9 cellular contexts compared by ENCODE assay signal in genomic region chr18:34729264-34729663, GRCh38. TPM values are rescaled to one million over a fixed set of nuclear protein-coding genes. Genes with fewer than 3 reads are reported as not detected.
A peak's percentile ranks its signal among the peaks of the same experiment; 100 is the strongest.
DNase-seq lines count a peak whose midpoint lies in the region; ATAC-seq, FAIRE-seq and TF ChIP-seq lines count a peak whose summit lies in the region.
"Had no signal": no experiment of that assay in that cellular context is flagged by ENCODE, and none has a peak within 500 bp of the region (broad histone marks: within the 10 kb centered on the region; RNA-seq: fewer than 3 reads in every experiment).

No MANE protein-coding gene starts in this region.

- H3K9ac ChIP-seq in keratinocyte (ENCODE audit: control insufficient read depth, extremely low read depth, insufficient read depth, low read length) = no peak overlapping the region

- POLR2A ChIA-PET in T-cell (lab: Charles Lee) = no interaction called here

- H3K4me1 Mint-ChIP-seq in activated naive CD4-positive, alpha-beta T cell treated with anti-CD3 and anti-CD28 coated beads for 36 hours (ENCODE audit: low read depth) = peaks cover 3% of the 10 kb centered on the region
- H3K4me1 Mint-ChIP-seq in activated naive CD4-positive, alpha-beta T cell treated with anti-CD3 and anti-CD28 coated beads, Interleukin-2, amount 10 ng/mL, durations not matched to agents 7 days and 5 days = no peaks in the 10 kb centered on the region
- peaks cover 0 to 5% (median 4%) of the 10 kb centered on the region in 3 donors for H3K4me1 Mint-ChIP-seq in T-cell

- intact Hi-C loops in activated naive CD4-positive, alpha-beta T cell treated with anti-CD3 and anti-CD28 coated beads for 36 hours (cut with micrococcal nuclease) = loop anchor here (1.0 to 5.0 kb wide), 2 partner anchors 59 to 173 kb away; no protein-coding TSS in a partner anchor

- peak; percentile 78 for ATAC-seq in HG03469 (IDR thresholded peaks at IDR 0.05; ENCODE audit: unreplicated experiment)
- ATAC-seq in HG02678 (IDR thresholded peaks at IDR 0.05; ENCODE audit: unreplicated experiment) = no peak
- ATAC-seq in T-cell (replicated peaks in 1 of 4) = no peak

- no peak overlapping the region for H3K4me3 ChIP-seq in keratinocyte (ENCODE audit: control insufficient read depth in 2 of 3, extremely low read depth in 1 of 3, insufficient read depth in 2 of 3, low read depth in 1 of 3, low read length in 3 of 3)

- H3K27me3 Mint-ChIP-seq in activated naive CD4-positive, alpha-beta T cell treated with anti-CD3 and anti-CD28 coated beads for 36 hours (ENCODE audit: low read depth) = peaks cover 10% of the 10 kb centered on the region
- peaks cover 3% of the 10 kb centered on the region for H3K27me3 Mint-ChIP-seq in activated naive CD4-positive, alpha-beta T cell treated with anti-CD3 and anti-CD28 coated beads, Interleukin-2, amount 10 ng/mL, durations not matched to agents 7 days and 5 days
- H3K27me3 Mint-ChIP-seq in T-cell = peaks cover 0 to 4% of the 10 kb centered on the region in 2 donors

- H4K20me1 ChIP-seq in keratinocyte (ENCODE audit: control insufficient read depth, extremely low read depth, insufficient read depth, low read length) = no peaks in the 10 kb centered on the region

- TF ChIP-seq CTCF in keratinocyte (optimal IDR thresholded peaks at IDR 0.05 in 1 of 3, IDR thresholded peaks at IDR 0.05 in 1 of 3, conservative IDR thresholded peaks at IDR 0.05 in 1 of 3; ENCODE audit: extremely low read depth in 1 of 3, insufficient read depth in 2 of 3, low read length in 3 of 3) = peak; percentile 64 to 78 (median 70)

- H3K27ac ChIP-seq in angular gyrus (ENCODE audit: low read depth, low read length) (peak overlapping the region; percentile 83), keratinocyte (ENCODE audit: control insufficient read depth, insufficient read depth, low read length) (no peak overlapping the region)

- no peak overlapping the region for H2AFZ ChIP-seq in keratinocyte (ENCODE audit: control insufficient read depth, low read length)

- dilution Hi-C loops in keratinocyte (cut with MboI; ENCODE audit: extremely low pct_ligation_motif_present, low sequenced_read_pairs) = no loop called here

- no peaks in the 10 kb centered on the region for H3K9me3 ChIP-seq in keratinocyte (ENCODE audit: control insufficient read depth, low read depth, low read length)

- H3K4me1 ChIP-seq in keratinocyte (ENCODE audit: control insufficient read depth, extremely low read depth, insufficient read depth, low read length) = no peaks in the 10 kb centered on the region

- no peaks in the 10 kb centered on the region for H3K36me3 Mint-ChIP-seq in activated naive CD4-positive, alpha-beta T cell treated with anti-CD3 and anti-CD28 coated beads for 36 hours (ENCODE audit: low read depth)
- H3K36me3 Mint-ChIP-seq in activated naive CD4-positive, alpha-beta T cell treated with anti-CD3 and anti-CD28 coated beads, Interleukin-2, amount 10 ng/mL, durations not matched to agents 7 days and 5 days = no peaks in the 10 kb centered on the region
- no peaks in the 10 kb centered on the region for H3K36me3 Mint-ChIP-seq in T-cell
- H3K36me3 Mint-ChIP-seq: activated naive CD8-positive, alpha-beta T cell had no signal

- H3K79me2 ChIP-seq in keratinocyte (ENCODE audit: control insufficient read depth, insufficient read depth, low read length) = no peaks in the 10 kb centered on the region

- peaks cover 5% of the 10 kb centered on the region for H3K27me3 ChIP-seq in keratinocyte (ENCODE audit: control insufficient read depth, extremely low read depth, insufficient read depth, low read length)

- H3K9me1 ChIP-seq in keratinocyte (ENCODE audit: control insufficient read depth, extremely low read depth, insufficient read depth, low read length) = no peaks in the 10 kb centered on the region

- H3K27ac Mint-ChIP-seq in activated naive CD4-positive, alpha-beta T cell treated with anti-CD3 and anti-CD28 coated beads for 36 hours = no peak overlapping the region
- H3K27ac Mint-ChIP-seq in activated naive CD4-positive, alpha-beta T cell treated with anti-CD3 and anti-CD28 coated beads, Interleukin-2, amount 10 ng/mL, durations not matched to agents 7 days and 5 days = no peak overlapping the region
- H3K27ac Mint-ChIP-seq in T-cell = no peak overlapping the region
- H3K27ac Mint-ChIP-seq: activated naive CD8-positive, alpha-beta T cell had no signal

- DNase-seq in activated naive CD4-positive, alpha-beta T cell treated with anti-CD3 and anti-CD28 coated beads for 36 hours = peak; percentile 9
- DNase-seq in activated naive CD4-positive, alpha-beta T cell treated with anti-CD3 and anti-CD28 coated beads, Interleukin-2, amount 10 ng/mL, durations not matched to agents 7 days and 5 days = no peak
- no peak for DNase-seq in keratinocyte (ENCODE audit: low read depth, low spot score)
- DNase-seq in T-cell = no peak
- no peak for DNase-seq in NCI-H526 treated with DMSO at 0.1 percent for 48 hours (lab: John Stamatoyannopoulos, UW)

- H3K36me3 ChIP-seq in keratinocyte (ENCODE audit: control insufficient read depth in 2 of 2, extremely low read depth in 1 of 2, insufficient read depth in 2 of 2, low read length in 2 of 2) = no peaks in the 10 kb centered on the region

- FAIRE-seq in keratinocyte (lab: Jason Lieb, UNC) = peak; percentile 48

- CTCF ChIA-PET in activated naive CD4-positive, alpha-beta T cell treated with anti-CD3 and anti-CD28 coated beads for 36 hours (lab: Charles Lee) = interaction anchor here (0.6 to 1.4 kb wide), 5 partner anchors 11 to 111 kb away, joined by 3 to 4 read pairs (median 3); no protein-coding TSS in a partner anchor
- CTCF ChIA-PET in activated naive CD4-positive, alpha-beta T cell treated with anti-CD3 and anti-CD28 coated beads, Interleukin-2, amount 10 ng/mL, durations not matched to agents 7 days and 5 days (lab: Charles Lee) = interaction anchor here (1.3 to 1.4 kb wide), 2 partner anchors 58 to 67 kb away, joined by 3 to 4 read pairs; no protein-coding TSS in a partner anchor
- CTCF ChIA-PET in T-cell (lab: Charles Lee) = no interaction called here

- H3K4me2 ChIP-seq in keratinocyte (ENCODE audit: control insufficient read depth, extremely low read depth, insufficient read depth, low read depth, low read length) = no peak overlapping the region

- peaks cover 2% of the 10 kb centered on the region for H3K9me3 Mint-ChIP-seq in activated naive CD4-positive, alpha-beta T cell treated with anti-CD3 and anti-CD28 coated beads for 36 hours
- no peaks in the 10 kb centered on the region for H3K9me3 Mint-ChIP-seq in activated naive CD4-positive, alpha-beta T cell treated with anti-CD3 and anti-CD28 coated beads, Interleukin-2, amount 10 ng/mL, durations not matched to agents 7 days and 5 days
- peaks cover 0 to 4% (median 0%) of the 10 kb centered on the region in 3 donors for H3K9me3 Mint-ChIP-seq in T-cell

- H3K4me3 Mint-ChIP-seq in activated naive CD4-positive, alpha-beta T cell treated with anti-CD3 and anti-CD28 coated beads for 36 hours = no peak overlapping the region
- H3K4me3 Mint-ChIP-seq in activated naive CD4-positive, alpha-beta T cell treated with anti-CD3 and anti-CD28 coated beads, Interleukin-2, amount 10 ng/mL, durations not matched to agents 7 days and 5 days = no peak overlapping the region
- no peak overlapping the region for H3K4me3 Mint-ChIP-seq in T-cell
- H3K4me3 Mint-ChIP-seq: activated naive CD8-positive, alpha-beta T cell had no signal

RNA-seq across cellular contexts. Expression of gene DTNA, which starts 19.2 kb away (rescaled TPM):
- under 1 TPM; 0.27 to 0.43 TPM for total RNA-seq in activated naive CD4-positive, alpha-beta T cell treated with anti-CD3 and anti-CD28 coated beads for 36 hours
- 0.26 to 1.9 TPM (median 0.81 TPM) in 3 replicates for polyA plus RNA-seq in keratinocyte
- 0.80 TPM for polyA plus RNA-seq in keratinocyte (2011; ENCODE audit: low read depth)
- polyA plus RNA-seq in keratinocyte (2011; cell fraction: cytosol; rRNA removed) = 0.96 and 1.1 TPM in 2 replicates
- polyA plus RNA-seq in keratinocyte (2011; cell fraction: nucleus; rRNA removed) = 1.2 and 1.9 TPM in 2 replicates
- 0.15 and 0.48 TPM in 2 replicates for polyA plus RNA-seq in keratinocyte (2012; ENCODE audit: low replicate concordance)
- 2.3 to 3.9 TPM (median 2.8 TPM) in 3 replicates for polyA minus RNA-seq in keratinocyte
- polyA minus RNA-seq in keratinocyte (2011; cell fraction: cytosol; rRNA and poly(A)+ RNA removed) = 0.58 TPM
- polyA minus RNA-seq in keratinocyte (2011; cell fraction: nucleus; rRNA and poly(A)+ RNA removed) = 1.7 and 1.8 TPM in 2 replicates
- under 1 TPM in 1 of 5 donors, not detected in 4; 0.18 TPM for total RNA-seq in T-cell

Comparison
In these comparisons a context has a peak if more than half of its experiments do, and no peak if none do; other contexts are left out.
1. CTCF ChIA-PET loops: an anchor here in activated naive CD4-positive, alpha-beta T cell treated with anti-CD3 and anti-CD28 coated beads for 36 hours (0.6 to 1.4 kb wide) and activated naive CD4-positive, alpha-beta T cell treated with anti-CD3 and anti-CD28 coated beads, Interleukin-2, amount 10 ng/mL, durations not matched to agents 7 days and 5 days (1.3 to 1.4 kb wide); none called in T-cell.